ENCODE assay signal across 8 cellular contexts in the genomic region with DNA sequence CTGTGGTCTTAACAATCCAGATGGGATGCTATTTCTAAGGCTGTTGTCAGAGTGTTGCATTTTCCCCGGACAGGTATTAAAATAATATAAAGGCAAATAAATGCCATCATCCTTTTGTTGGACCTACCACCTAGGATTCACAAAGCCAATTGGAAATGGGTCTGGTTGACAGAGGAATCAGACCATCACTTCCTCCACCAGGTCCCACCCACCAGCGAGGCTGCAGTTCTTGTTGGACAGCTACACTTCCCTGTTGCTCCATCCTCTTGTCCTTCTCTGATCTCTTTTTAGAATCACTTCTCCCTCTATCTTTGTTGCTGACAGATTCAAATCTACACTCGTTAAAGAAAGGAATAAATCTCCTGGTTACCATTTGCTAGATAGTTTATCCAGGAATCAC. TPM values are rescaled to one million over a fixed set of nuclear protein-coding genes. Genes with fewer than 3 reads are reported as not detected.
DNase-seq lines count a peak whose midpoint lies in the region; ATAC-seq and TF ChIP-seq lines count a peak whose summit lies in the region.

No MANE protein-coding gene starts in this region.

- no peaks in the 10 kb centered on the region for H3K27me3 Mint-ChIP-seq in activated CD4-positive, alpha-beta T cell treated with anti-CD3 and anti-CD28 coated beads, Interleukin-2, amount 10 ng/mL, durations not matched to agents 24 days and 14 days
- no peaks in the 10 kb centered on the region for H3K27me3 Mint-ChIP-seq in chondrocyte (ENCODE audit: low read depth)

- H3K9ac ChIP-seq in MM.1S (ENCODE audit: low read length), result no peak overlapping the region

- TF ChIP-seq CTCF in chondrocyte (IDR thresholded peaks at IDR 0.05) (no peak), psoas muscle (IDR thresholded peaks at IDR 0.05) (no peak), MM.1S (IDR thresholded peaks at IDR 0.05; ENCODE audit: low read length) (no peak)

- H3K4me3 ChIP-seq in psoas muscle (peak overlapping the region; percentile 76), MM.1S (ENCODE audit: low read length) (no peak overlapping the region)

- H3K4me1 Mint-ChIP-seq in activated CD4-positive, alpha-beta T cell treated with anti-CD3 and anti-CD28 coated beads, Interleukin-2, amount 10 ng/mL, durations not matched to agents 24 days and 14 days, result peaks cover 56% of the 10 kb centered on the region
- H3K4me1 Mint-ChIP-seq in chondrocyte (ENCODE audit: low read depth), result peaks cover 23% of the 10 kb centered on the region

- H3F3A ChIP-seq in MM.1S (ENCODE audit: insufficient read depth, low read length), result peaks cover 11% of the 10 kb centered on the region

- ATAC-seq in psoas muscle, result no peak

- H4K20me1 ChIP-seq in MM.1S (ENCODE audit: insufficient read depth, low read length), result no peaks in the 10 kb centered on the region

- no peak overlapping the region for H2AFZ ChIP-seq in MM.1S (ENCODE audit: low read length)

- H3K27me3 ChIP-seq in psoas muscle (ENCODE audit: insufficient read depth in 3 of 3, low read length in 2 of 3) (no peaks in the 10 kb centered on the region), MM.1S (replicated peaks; ENCODE audit: insufficient read depth, low read length) (no peaks in the 10 kb centered on the region)

- H3K27ac ChIP-seq in psoas muscle (no peak overlapping the region), MM.1S (ENCODE audit: low read length) (no peak overlapping the region)

- H3K27ac Mint-ChIP-seq in activated CD4-positive, alpha-beta T cell treated with anti-CD3 and anti-CD28 coated beads, Interleukin-2, amount 10 ng/mL, durations not matched to agents 24 days and 14 days, result peak overlapping the region; percentile 75
- H3K27ac Mint-ChIP-seq in chondrocyte (ENCODE audit: unreplicated experiment), result no peak overlapping the region

- peaks cover 20% of the 10 kb centered on the region for H3K79me2 ChIP-seq in MM.1S (ENCODE audit: low read length)

- intact Hi-C loops in activated CD4-positive, alpha-beta T cell treated with anti-CD3 and anti-CD28 coated beads, Interleukin-2, amount 10 ng/mL, durations not matched to agents 24 days and 14 days (cut with micrococcal nuclease), result loop anchor here (2.0 to 10.0 kb wide), 2 partner anchors 18 to 768 kb away; a partner anchor contains a TSS
- intact Hi-C loops in psoas muscle (cut with DNase I), result no loop called here

- H3K36me3 ChIP-seq in psoas muscle (ENCODE audit: insufficient read depth in 1 of 2, low read depth in 1 of 2) (no peaks in the 10 kb centered on the region), MM.1S (replicated peaks; ENCODE audit: insufficient read depth, low read length) (no peaks in the 10 kb centered on the region)

- peak overlapping the region; percentile 90 for H3K4me3 Mint-ChIP-seq in activated CD4-positive, alpha-beta T cell treated with anti-CD3 and anti-CD28 coated beads, Interleukin-2, amount 10 ng/mL, durations not matched to agents 24 days and 14 days
- peak overlapping the region; percentile 81 for H3K4me3 Mint-ChIP-seq in chondrocyte (ENCODE audit: unreplicated experiment)

- H3K4me1 ChIP-seq in psoas muscle (no peaks in the 10 kb centered on the region), MM.1S (ENCODE audit: low read length) (peaks cover 12% of the 10 kb centered on the region)

- 45 to 65% (median 48%) methylated on average over 3 of the region's 3 CpGs for WGBS in psoas muscle, 3 donors

- peak; percentile 66 for DNase-seq in activated CD4-positive, alpha-beta T cell treated with anti-CD3 and anti-CD28 coated beads, Interleukin-2, amount 10 ng/mL, durations not matched to agents 24 days and 14 days
- no peak for DNase-seq in activated CD4-positive, alpha-beta T cell treated with anti-CD3 and anti-CD28 coated beads for 48 hours
- DNase-seq in NCI-H510A treated with DMSO at 0.1 percent for 48 hours (lab: John Stamatoyannopoulos, UW) (peak; percentile 72), chondrocyte (ENCODE audit: low spot score) (no peak), psoas muscle (no peak), SW 1271 (lab: John Stamatoyannopoulos, UW) (no peak), GF-D8 (lab: John Stamatoyannopoulos, UW) (no peak), MM.1S (no peak)

- peaks cover 13% of the 10 kb centered on the region for H3K36me3 Mint-ChIP-seq in activated CD4-positive, alpha-beta T cell treated with anti-CD3 and anti-CD28 coated beads, Interleukin-2, amount 10 ng/mL, durations not matched to agents 24 days and 14 days (ENCODE audit: low read depth)
- no peaks in the 10 kb centered on the region for H3K36me3 Mint-ChIP-seq in chondrocyte (ENCODE audit: low read depth)

- no peaks in the 10 kb centered on the region for H3K9me2 ChIP-seq in MM.1S (replicated peaks; ENCODE audit: insufficient read depth, low read length)

- H3K4me2 ChIP-seq in MM.1S (ENCODE audit: low read depth, low read length), result no peak overlapping the region

- no peaks in the 10 kb centered on the region for H3K9me3 ChIP-seq in psoas muscle
- no peaks in the 10 kb centered on the region for H3K9me3 ChIP-seq in MM.1S (replicated peaks; ENCODE audit: insufficient read depth, low read length)

- peaks cover 6% of the 10 kb centered on the region for H3K9me3 Mint-ChIP-seq in activated CD4-positive, alpha-beta T cell treated with anti-CD3 and anti-CD28 coated beads, Interleukin-2, amount 10 ng/mL, durations not matched to agents 24 days and 14 days
- H3K9me3 Mint-ChIP-seq in chondrocyte (ENCODE audit: low read depth), result no peaks in the 10 kb centered on the region

RNA-seq across cellular contexts. Expression of a gene that starts 1.1 kb away (rescaled TPM):
- total RNA-seq in activated CD4-positive, alpha-beta T cell treated with anti-CD3 and anti-CD28 coated beads, Interleukin-2, amount 10 ng/mL, durations not matched to agents 24 days and 14 days, result 0.51 and 0.97 TPM in 2 replicates
- total RNA-seq in chondrocyte (1.3 to 2.0 TPM (median 1.5 TPM) in 3 replicates), psoas muscle (under 1 TPM in 2 of 4 donors, not detected in 2; 0.07 to 0.41 TPM)
- under 1 TPM; 0.07 to 0.08 (median 0.08) TPM for polyA plus RNA-seq in psoas muscle

RNA-seq across cellular contexts. Expression of a gene that starts 1.2 kb away (rescaled TPM):
- 13.1 and 15.3 TPM in 2 replicates for total RNA-seq in activated CD4-positive, alpha-beta T cell treated with anti-CD3 and anti-CD28 coated beads, Interleukin-2, amount 10 ng/mL, durations not matched to agents 24 days and 14 days
- total RNA-seq in chondrocyte (6.6 to 10.1 TPM (median 9.1 TPM) in 3 replicates), psoas muscle (1 to 10 TPM; 2.5 to 4.8 (median 3.0) TPM)
- 1 to 10 TPM; 1.9 to 2.5 (median 2.5) TPM for polyA plus RNA-seq in psoas muscle

RNA-seq across cellular contexts. Expression of a gene that starts 26.3 kb away (rescaled TPM):
- 476 and 510 TPM in 2 replicates for total RNA-seq in activated CD4-positive, alpha-beta T cell treated with anti-CD3 and anti-CD28 coated beads, Interleukin-2, amount 10 ng/mL, durations not matched to agents 24 days and 14 days
- total RNA-seq in chondrocyte (154 to 236 TPM (median 158 TPM) in 3 replicates), psoas muscle (100 to 1,000 TPM; 137 to 173 (median 148) TPM)
- polyA plus RNA-seq in psoas muscle, result 100 to 1,000 TPM in 2 of 3 donors, 10 to 100 TPM in 1; 75.3 to 147 (median 125) TPM

Comparison
In these comparisons a context has a peak if more than half of its experiments do, and no peak if none do; other contexts are left out.
1. DNase-seq: peak in activated CD4-positive, alpha-beta T cell treated with anti-CD3 and anti-CD28 coated beads, Interleukin-2, amount 10 ng/mL, durations not matched to agents 24 days and 14 days (single experiment) and NCI-H510A treated with DMSO at 0.1 percent for 48 hours (single experiment); none in activated CD4-positive, alpha-beta T cell treated with anti-CD3 and anti-CD28 coated beads for 48 hours (single experiment), chondrocyte (single experiment), psoas muscle (0 of 2), SW 1271 (0 of 2), GF-D8 (single experiment) and MM.1S (single experiment).